Comparison of ENCODE assay signal across 8 cellular contexts in genomic region chr14:44897844-44898151, GRCh38.
DNase-seq lines count a peak whose midpoint lies in the region; ATAC-seq and TF ChIP-seq lines count a peak whose summit lies in the region.

No MANE protein-coding gene starts in this region.

- H3K4me3 ChIP-seq in BLaER1 treated with 17β-estradiol and CSF1 and Interleukin-3, amounts not matched to agents 10 nM and 100 nM = peak overlapping the region; percentile 70 to 93 (median 91)
- H3K4me3 ChIP-seq in Jurkat, Clone E6-1 (ENCODE audit: low read length) = peak overlapping the region; percentile 63
- H3K4me3 ChIP-seq in colonic mucosa = peak overlapping the region; percentile 90

- no peaks in the 10 kb centered on the region for H3K36me3 Mint-ChIP-seq in natural killer cell

- H3K9ac ChIP-seq in BLaER1 treated with 17β-estradiol and CSF1 and Interleukin-3, amounts not matched to agents 10 nM and 100 nM = peak overlapping the region; percentile 87 to 99 (median 95)
- peak overlapping the region; percentile 71 to 87 for H3K9ac ChIP-seq in colonic mucosa (ENCODE audit: low read depth in 2 of 2, low read length in 2 of 2)

- no peaks in the 10 kb centered on the region for H4K20me1 ChIP-seq in BLaER1 treated with 17β-estradiol and CSF1 and Interleukin-3, amounts not matched to agents 10 nM and 100 nM

- H3K9me3 ChIP-seq in BLaER1 treated with 17β-estradiol and CSF1 and Interleukin-3, amounts not matched to agents 10 nM and 100 nM (replicated peaks in 1 of 11) = peaks cover 12 to 31% (median 18%) of the 10 kb centered on the region in 11 experiments; a peak in 21 of 22 replicates
- no peaks in the 10 kb centered on the region for H3K9me3 ChIP-seq in colonic mucosa

- intact Hi-C loops in colonic mucosa (cut with DNase I) (loop anchor here (5.0 kb wide), 1 partner anchor 65 kb away; the partner anchor contains the start of genes KLHL28 and TOGARAM1), natural killer cell (cut with micrococcal nuclease) (loop anchor here (1.0 to 5.0 kb wide), 4 partner anchors 64 to 355 kb away; partner anchors contain the start of genes FKBP3, KLHL28, MIS18BP1 and PRPF39)

- no peak for ATAC-seq in natural killer cell

- peaks cover 11 to 14% of the 10 kb centered on the region in 2 donors for H3K4me1 Mint-ChIP-seq in natural killer cell

- peak overlapping the region; percentile 86 to 99 (median 93) for H3K27ac ChIP-seq in BLaER1 treated with 17β-estradiol and CSF1 and Interleukin-3, amounts not matched to agents 10 nM and 100 nM
- H3K27ac ChIP-seq in colonic mucosa = peak overlapping the region; percentile 99

- H3K36me3 ChIP-seq in BLaER1 treated with 17β-estradiol and CSF1 and Interleukin-3, amounts not matched to agents 10 nM and 100 nM = peaks cover 0 to 12% (median 0%) of the 10 kb centered on the region in 11 experiments; a peak in 2 of 22 replicates
- no peaks in the 10 kb centered on the region for H3K36me3 ChIP-seq in colonic mucosa

- no peaks in the 10 kb centered on the region for H3K9me3 Mint-ChIP-seq in natural killer cell

- TF ChIP-seq CTCF in colonic mucosa (IDR thresholded peaks at IDR 0.05) = no peak
- TF ChIP-seq CTCF in natural killer cell (IDR thresholded peaks at IDR 0.05) = no peak
- TF ChIP-seq CTCF in GM10248 (IDR thresholded peaks at IDR 0.05; ENCODE audit: control extremely low read depth, extremely low read depth, low read depth, missing control alignments) = no peak

- no peaks in the 10 kb centered on the region for H3K27me3 ChIP-seq in BLaER1 treated with 17β-estradiol and CSF1 and Interleukin-3, amounts not matched to agents 10 nM and 100 nM
- no peaks in the 10 kb centered on the region for H3K27me3 ChIP-seq in colonic mucosa

- DNase-seq in Jurkat, Clone E6-1 (ENCODE audit: low read depth, low spot score) = no peak
- no peak for DNase-seq in colonic mucosa
- no peak for DNase-seq in natural killer cell
- no peak for DNase-seq in GM10248 (ENCODE audit: extremely low spot score)
- DNase-seq in LoVo (ENCODE audit: low spot score) = no peak
- DNase-seq in NCI-H2196 (lab: John Stamatoyannopoulos, UW; ENCODE audit: unreplicated experiment) = no peak
- DNase-seq in stimulated activated CD4-positive, alpha-beta T cell treated with anti-CD3 and anti-CD28 coated beads, Interleukin-4, amount 100 ng/mL, for 24 hours = no peak

- CTCF ChIA-PET in GM10248 (lab: Yijun Ruan, JAX) = interaction anchor here (1.7 kb wide), 1 partner anchor 16 kb away, joined by 10 read pairs; no protein-coding TSS in a partner anchor

- peak overlapping the region; percentile 88 to 97 for H3K27ac Mint-ChIP-seq in natural killer cell

- no peaks in the 10 kb centered on the region for H3K27me3 Mint-ChIP-seq in natural killer cell (ENCODE audit: low read depth in 2 of 2)

- POLR2A ChIA-PET in GM10248 (lab: Yijun Ruan, JAX) = no interaction called here

- peak overlapping the region; percentile 86 for H3K4me3 Mint-ChIP-seq in natural killer cell

- H3K4me2 ChIP-seq in BLaER1 treated with 17β-estradiol and CSF1 and Interleukin-3, amounts not matched to agents 10 nM and 100 nM = peak overlapping the region; percentile 75 to 96 (median 90)

- H3K4me1 ChIP-seq in BLaER1 treated with 17β-estradiol and CSF1 and Interleukin-3, amounts not matched to agents 10 nM and 100 nM = peaks cover 7 to 12% (median 11%) of the 10 kb centered on the region in 10 experiments; a peak in 17 of 20 replicates
- no peaks in the 10 kb centered on the region for H3K4me1 ChIP-seq in colonic mucosa
